Comparison of ENCODE assay signal across 20 cellular contexts in the genomic region with DNA sequence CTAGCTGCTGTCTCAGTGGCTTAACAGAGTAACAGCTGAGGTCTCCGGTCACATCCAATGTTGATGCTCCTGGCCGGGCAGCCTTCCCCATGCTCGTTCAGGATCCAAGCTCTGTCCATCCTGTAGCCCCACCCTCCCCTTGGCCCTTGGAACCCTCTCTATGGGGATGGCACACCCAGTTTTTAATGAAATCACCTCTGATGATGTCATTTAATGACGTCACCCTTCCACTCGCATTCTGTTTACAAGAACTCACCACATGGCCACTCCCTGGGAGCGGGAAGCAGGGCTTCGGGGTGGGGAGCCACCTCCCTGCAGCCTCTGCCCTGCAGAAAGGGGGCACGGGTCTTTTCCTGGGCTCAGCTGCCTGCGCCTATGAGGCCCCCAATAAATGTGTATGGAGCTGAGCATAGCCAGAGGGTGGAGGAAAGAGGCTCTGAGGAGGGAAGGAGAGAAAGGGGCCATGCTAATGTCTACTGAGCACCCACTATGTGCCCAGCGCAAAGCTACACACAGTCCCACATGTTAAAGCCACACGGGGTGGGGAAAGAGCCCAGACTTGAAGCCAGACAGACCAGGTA.
DNase-seq lines count a peak whose midpoint lies in the region; ATAC-seq and TF ChIP-seq lines count a peak whose summit lies in the region.
"Had no signal": no experiment of that assay in that cellular context is flagged by ENCODE, and none has a peak within 500 bp of the region (broad histone marks: within the 10 kb centered on the region; RNA-seq: fewer than 3 reads in every experiment).

No MANE protein-coding gene starts in this region.

- H3K27me3 ChIP-seq in mesendoderm (ENCODE audit: insufficient read depth, low read length, poor library complexity): no peaks in the 10 kb centered on the region
- H3K27me3 ChIP-seq in esophagus muscularis mucosa: no peaks in the 10 kb centered on the region
- H3K27me3 ChIP-seq: gastroesophageal sphincter, pancreas, thyroid gland had no signal

- H3K79me1 ChIP-seq in mesendoderm (ENCODE audit: low read length): no peaks in the 10 kb centered on the region

- no peak overlapping the region for H2BK15ac ChIP-seq in mesendoderm (replicated peaks; ENCODE audit: low read depth)

- TF ChIP-seq EP300 in Ishikawa (IDR thresholded peaks at IDR 0.05; ENCODE audit: borderline replicate concordance) (no peak), esophagus muscularis mucosa (IDR thresholded peaks at IDR 0.05) (no peak)

- H4K5ac ChIP-seq in mesendoderm (ENCODE audit: low read length): no peak overlapping the region

- no peak for TF ChIP-seq RAD21 in Ishikawa (IDR thresholded peaks at IDR 0.05; ENCODE audit: low read depth)

- no peak overlapping the region for H3K4me3 Mint-ChIP-seq in CD14-positive monocyte
- H3K4me3 Mint-ChIP-seq in dendritic cell treated with granulocyte-macrophage colony-stimulating factor and Interleukin-4, amounts not matched to agents 40 ng/mL and 50 ng/mL, for 4 days: no peak overlapping the region
- no peak overlapping the region for H3K4me3 Mint-ChIP-seq in activated T-cell treated with anti-CD3 and anti-CD28 coated beads, Interleukin-2, amount 50 U/mL, for 4 hours
- H3K4me3 Mint-ChIP-seq in activated CD8-positive, alpha-beta T cell treated with anti-CD3 and anti-CD28 coated beads, Interleukin-2, amount 10 ng/mL, durations not matched to agents 7 days and 5 days: no peak overlapping the region
- H3K4me3 Mint-ChIP-seq: WTC11 had no signal

- H3K27ac ChIP-seq in mesendoderm (ENCODE audit: low read depth, low read length): no peak overlapping the region
- no peak overlapping the region for H3K27ac ChIP-seq in esophagus muscularis mucosa (replicated peaks in 1 of 4)
- H3K27ac ChIP-seq: gastroesophageal sphincter, left ventricle myocardium inferior, pancreas, skin epidermis, thyroid gland had no signal

- POLR2A ChIA-PET in activated CD8-positive, alpha-beta T cell treated with anti-CD3 and anti-CD28 coated beads, Interleukin-2, amount 10 ng/mL, durations not matched to agents 7 days and 5 days (lab: Charles Lee): no interaction called here

- H3K36me3 Mint-ChIP-seq in CD14-positive monocyte: peaks cover 0 to 6% of the 10 kb centered on the region in 2 donors
- H3K36me3 Mint-ChIP-seq in dendritic cell treated with granulocyte-macrophage colony-stimulating factor and Interleukin-4, amounts not matched to agents 40 ng/mL and 50 ng/mL, for 4 days (ENCODE audit: low read depth): no peaks in the 10 kb centered on the region
- H3K36me3 Mint-ChIP-seq in activated T-cell treated with anti-CD3 and anti-CD28 coated beads, Interleukin-2, amount 50 U/mL, for 4 hours (ENCODE audit: insufficient read depth): no peaks in the 10 kb centered on the region
- H3K36me3 Mint-ChIP-seq in activated CD8-positive, alpha-beta T cell treated with anti-CD3 and anti-CD28 coated beads, Interleukin-2, amount 10 ng/mL, durations not matched to agents 7 days and 5 days (ENCODE audit: low read depth): no peaks in the 10 kb centered on the region
- H3K36me3 Mint-ChIP-seq: WTC11 had no signal

- no peaks in the 10 kb centered on the region for H3K79me2 ChIP-seq in mesendoderm (ENCODE audit: control insufficient read depth, insufficient read depth, low read length)

- H3K9me3 Mint-ChIP-seq in CD14-positive monocyte: peaks cover 0 to 2% (median 1%) of the 10 kb centered on the region in 7 donors
- H3K9me3 Mint-ChIP-seq in dendritic cell treated with granulocyte-macrophage colony-stimulating factor and Interleukin-4, amounts not matched to agents 40 ng/mL and 50 ng/mL, for 4 days: no peaks in the 10 kb centered on the region
- no peaks in the 10 kb centered on the region for H3K9me3 Mint-ChIP-seq in activated T-cell treated with anti-CD3 and anti-CD28 coated beads, Interleukin-2, amount 50 U/mL, for 4 hours
- no peaks in the 10 kb centered on the region for H3K9me3 Mint-ChIP-seq in activated CD8-positive, alpha-beta T cell treated with anti-CD3 and anti-CD28 coated beads, Interleukin-2, amount 10 ng/mL, durations not matched to agents 7 days and 5 days (ENCODE audit: insufficient read depth)

- TF ChIP-seq POLR2A in esophagus muscularis mucosa (IDR thresholded peaks at IDR 0.05; ENCODE audit: low read depth): no peak

- CTCF ChIA-PET in activated CD8-positive, alpha-beta T cell treated with anti-CD3 and anti-CD28 coated beads, Interleukin-2, amount 10 ng/mL, durations not matched to agents 7 days and 5 days (lab: Charles Lee): no interaction called here

- no peak overlapping the region for H2BK120ac ChIP-seq in mesendoderm (ENCODE audit: low read depth, low read length)

- H4K8ac ChIP-seq in mesendoderm (ENCODE audit: low read depth, low read length): no peak overlapping the region

- H3K27ac Mint-ChIP-seq in CD14-positive monocyte: peak overlapping the region in 5 of 7 donors; percentile 40 to 76 (median 64)
- peak overlapping the region; percentile 61 for H3K27ac Mint-ChIP-seq in dendritic cell treated with granulocyte-macrophage colony-stimulating factor and Interleukin-4, amounts not matched to agents 40 ng/mL and 50 ng/mL, for 4 days
- H3K27ac Mint-ChIP-seq in activated CD8-positive, alpha-beta T cell treated with anti-CD3 and anti-CD28 coated beads, Interleukin-2, amount 10 ng/mL, durations not matched to agents 7 days and 5 days: no peak overlapping the region
- H3K27ac Mint-ChIP-seq: WTC11 had no signal

- H3K36me3 ChIP-seq in mesendoderm (ENCODE audit: control insufficient read depth, insufficient read depth, low read length) (no peaks in the 10 kb centered on the region), esophagus muscularis mucosa (no peaks in the 10 kb centered on the region)
- H3K36me3 ChIP-seq: gastroesophageal sphincter, HAP-1, left ventricle myocardium inferior, pancreas, thyroid gland had no signal

- intact Hi-C loops in CD14-positive monocyte (cut with micrococcal nuclease): no loop called here
- intact Hi-C loops in dendritic cell treated with granulocyte-macrophage colony-stimulating factor and Interleukin-4, amounts not matched to agents 40 ng/mL and 50 ng/mL, for 4 days (cut with micrococcal nuclease): no loop called here
- intact Hi-C loops in esophagus muscularis mucosa (cut with DNase I): no loop called here

- no peaks in the 10 kb centered on the region for H3K4me1 ChIP-seq in mesendoderm (ENCODE audit: control insufficient read depth, low read depth, low read length)
- H3K4me1 ChIP-seq in esophagus muscularis mucosa: no peaks in the 10 kb centered on the region
- H3K4me1 ChIP-seq: gastroesophageal sphincter, HAP-1, left ventricle myocardium inferior, pancreas, thyroid gland had no signal

- TF ChIP-seq CTCF in CD14-positive monocyte (IDR thresholded peaks at IDR 0.05) (no peak), esophagus muscularis mucosa (IDR thresholded peaks at IDR 0.05) (no peak)

- no peak overlapping the region for H3K4ac ChIP-seq in mesendoderm (ENCODE audit: low read depth, low read length)

- WGBS in mesendoderm (ENCODE audit: extremely low coverage, insufficient coverage, low lambda C conversion rate): no CpG with 5 or more reads among the region's 11 CpGs
- 70% methylated on average over 11 of the region's 11 CpGs for WGBS in esophagus muscularis mucosa

- H3K4me1 Mint-ChIP-seq in CD14-positive monocyte: peaks cover 35% of the 10 kb centered on the region
- peaks cover 51% of the 10 kb centered on the region for H3K4me1 Mint-ChIP-seq in dendritic cell treated with granulocyte-macrophage colony-stimulating factor and Interleukin-4, amounts not matched to agents 40 ng/mL and 50 ng/mL, for 4 days (ENCODE audit: low read depth)
- H3K4me1 Mint-ChIP-seq in activated T-cell treated with anti-CD3 and anti-CD28 coated beads, Interleukin-2, amount 50 U/mL, for 4 hours (ENCODE audit: low read depth): no peaks in the 10 kb centered on the region
- no peaks in the 10 kb centered on the region for H3K4me1 Mint-ChIP-seq in activated CD8-positive, alpha-beta T cell treated with anti-CD3 and anti-CD28 coated beads, Interleukin-2, amount 10 ng/mL, durations not matched to agents 7 days and 5 days (ENCODE audit: low read depth)
- H3K4me1 Mint-ChIP-seq: WTC11 had no signal

- no peaks in the 10 kb centered on the region for H3K9me3 ChIP-seq in esophagus muscularis mucosa
- H3K9me3 ChIP-seq: gastroesophageal sphincter, HAP-1, left ventricle myocardium inferior, pancreas, thyroid gland had no signal

- no peak for ATAC-seq in activated T-cell treated with anti-CD3 and anti-CD28 coated beads, Interleukin-2, amount 50 U/mL, for 4 hours
- no peak for ATAC-seq in GM18907 (IDR thresholded peaks at IDR 0.05; ENCODE audit: unreplicated experiment)
- no peak for ATAC-seq in activated CD8-positive, alpha-beta T cell treated with anti-CD3 and anti-CD28 coated beads, Interleukin-2, amount 10 ng/mL, durations not matched to agents 7 days and 5 days
- ATAC-seq: gastroesophageal sphincter, WTC11 had no signal

- H2BK5ac ChIP-seq in mesendoderm (ENCODE audit: low read length): no peak overlapping the region

- no peak overlapping the region for H3K56ac ChIP-seq in mesendoderm (ENCODE audit: low read length)

- H2AK5ac ChIP-seq in mesendoderm (ENCODE audit: low read length): no peak overlapping the region

- no peak overlapping the region for H3K23ac ChIP-seq in mesendoderm (ENCODE audit: low read length)

- no peak overlapping the region for H3K9ac ChIP-seq in mesendoderm (ENCODE audit: low read length)

- H3K18ac ChIP-seq in mesendoderm (ENCODE audit: low read length): no peak overlapping the region

- no peak overlapping the region for H3K4me3 ChIP-seq in mesendoderm (ENCODE audit: low read length)
- no peak overlapping the region for H3K4me3 ChIP-seq in esophagus muscularis mucosa
- H3K4me3 ChIP-seq: gastroesophageal sphincter, HAP-1, left ventricle myocardium inferior, pancreas, skin epidermis, thyroid gland had no signal

- no peak overlapping the region for H3K4me2 ChIP-seq in mesendoderm (ENCODE audit: low read length)

- peaks cover 4 to 7% (median 7%) of the 10 kb centered on the region in 3 donors for H3K27me3 Mint-ChIP-seq in CD14-positive monocyte (ENCODE audit: low read depth in 3 of 3)
- H3K27me3 Mint-ChIP-seq in dendritic cell treated with granulocyte-macrophage colony-stimulating factor and Interleukin-4, amounts not matched to agents 40 ng/mL and 50 ng/mL, for 4 days: peaks cover 2% of the 10 kb centered on the region
- peaks cover 10% of the 10 kb centered on the region for H3K27me3 Mint-ChIP-seq in activated T-cell treated with anti-CD3 and anti-CD28 coated beads, Interleukin-2, amount 50 U/mL, for 4 hours (ENCODE audit: low read depth)
- H3K27me3 Mint-ChIP-seq in activated CD8-positive, alpha-beta T cell treated with anti-CD3 and anti-CD28 coated beads, Interleukin-2, amount 10 ng/mL, durations not matched to agents 7 days and 5 days (ENCODE audit: low read depth): peaks cover 4% of the 10 kb centered on the region

- DNase-seq in CD14-positive monocyte (ENCODE audit: low spot score) (peak; percentile 55), mesendoderm (peak; percentile 37), esophagus muscularis mucosa (ENCODE audit: extremely low spot score) (no peak)
- no peak for DNase-seq in activated T-cell treated with anti-CD3 and anti-CD28 coated beads, Interleukin-2, amount 50 U/mL, for 4 hours
- DNase-seq in activated CD8-positive, alpha-beta T cell treated with anti-CD3 and anti-CD28 coated beads, Interleukin-2, amount 10 ng/mL, durations not matched to agents 7 days and 5 days: no peak
- DNase-seq: activated effector memory CD4-positive, alpha-beta T cell treated with anti-CD3 and anti-CD28 coated beads, Interleukin-2, amount 50 U/mL, for 16 hours; AML-193; left ventricle myocardium inferior; NCI-H146; SHP77 treated with DMSO at 0.1 percent for 48 hours; T-helper 2 cell; thyroid gland had no signal

Comparison
In these comparisons a context has a peak if more than half of its experiments do, and no peak if none do; other contexts are left out.
1. DNase-seq: peak in CD14-positive monocyte (single experiment) and mesendoderm (single experiment); none in esophagus muscularis mucosa (single experiment), activated T-cell treated with anti-CD3 and anti-CD28 coated beads, Interleukin-2, amount 50 U/mL, for 4 hours (single experiment) and activated CD8-positive, alpha-beta T cell treated with anti-CD3 and anti-CD28 coated beads, Interleukin-2, amount 10 ng/mL, durations not matched to agents 7 days and 5 days (single experiment).